In the genomic region with DNA sequence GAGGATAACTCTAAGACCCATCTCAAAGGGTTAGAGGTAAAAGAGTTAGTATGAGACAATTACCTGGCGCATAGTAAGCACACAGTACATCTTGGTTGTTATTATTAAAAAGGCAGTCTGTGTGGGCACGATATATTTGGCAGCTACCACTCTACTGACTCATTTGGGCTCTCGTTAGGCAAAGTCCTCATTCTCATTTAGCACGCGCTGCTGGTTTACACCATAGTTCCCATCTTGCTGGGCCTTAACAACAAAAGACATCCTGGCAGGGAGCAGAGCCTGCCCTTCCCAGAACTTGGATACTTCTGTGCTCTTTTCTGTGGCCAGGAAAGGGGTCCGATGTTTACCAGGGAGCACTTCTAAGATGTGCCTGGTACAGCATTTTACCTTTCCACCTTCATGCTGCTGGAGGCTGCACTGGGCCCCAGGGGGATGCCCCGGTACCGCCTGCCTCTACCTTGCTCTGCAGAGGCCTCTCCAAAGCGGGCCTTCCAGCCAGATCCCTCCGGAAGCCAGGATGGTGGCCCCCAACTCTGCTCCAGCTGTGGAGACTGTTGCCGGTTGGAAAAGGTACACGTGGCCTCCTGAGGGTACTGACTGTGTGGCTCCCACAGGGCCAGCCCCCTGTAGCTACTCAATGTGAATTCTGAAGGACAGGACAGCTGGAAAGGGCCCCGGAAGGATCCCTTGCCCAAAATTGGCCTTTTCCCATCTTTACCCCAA, we compare ENCODE assay signal across 16 cellular contexts. TPM values are rescaled to one million over a fixed set of nuclear protein-coding genes. Genes with fewer than 3 reads are reported as not detected.
DNase-seq lines count a peak whose midpoint lies in the region; ATAC-seq and TF ChIP-seq lines count a peak whose summit lies in the region.
"Had no signal": no experiment of that assay in that cellular context is flagged by ENCODE, and none has a peak within 500 bp of the region (broad histone marks: within the 10 kb centered on the region; RNA-seq: fewer than 3 reads in every experiment).

No MANE protein-coding gene starts in this region.

- H3K27me3 Mint-ChIP-seq in MCF 10A (ENCODE audit: insufficient read depth, unreplicated experiment) (no peaks in the 10 kb centered on the region), glutamatergic neuron (ENCODE audit: unreplicated experiment) (peaks cover 1% of the 10 kb centered on the region)

- H3K27me3 ChIP-seq in mammary epithelial cell (ENCODE audit: insufficient read depth, low read length), result no peaks in the 10 kb centered on the region
- H3K27me3 ChIP-seq in colonic mucosa, result no peaks in the 10 kb centered on the region
- no peaks in the 10 kb centered on the region for H3K27me3 ChIP-seq in osteoblast (ENCODE audit: insufficient read depth, low read length)

- 65% methylated on average over 12 of the region's 13 CpGs for WGBS in mammary epithelial cell (ENCODE audit: low coverage, missing lambda C conversion rate)

- H3K36me3 Mint-ChIP-seq in MCF 10A (ENCODE audit: insufficient read depth, unreplicated experiment), result no peaks in the 10 kb centered on the region
- H3K36me3 Mint-ChIP-seq in glutamatergic neuron (ENCODE audit: unreplicated experiment), result no peaks in the 10 kb centered on the region
- H3K36me3 Mint-ChIP-seq: naive B cell; stimulated activated effector memory CD8-positive, alpha-beta T cell treated with anti-CD3 and anti-CD28 coated beads, Interleukin-12 subunit alpha, Interleukin-12 subunit beta, amount 100 ng/mL, for 72 hours had no signal

- no peak for ATAC-seq in GM19023 (IDR thresholded peaks at IDR 0.05; ENCODE audit: unreplicated experiment)
- ATAC-seq: stimulated activated effector memory CD8-positive, alpha-beta T cell treated with anti-CD3 and anti-CD28 coated beads, Interleukin-12 subunit alpha, Interleukin-12 subunit beta, amount 100 ng/mL, for 72 hours had no signal

- H3K4me1 ChIP-seq in mammary epithelial cell (ENCODE audit: insufficient read depth, low read length) (no peaks in the 10 kb centered on the region), colonic mucosa (no peaks in the 10 kb centered on the region), osteoblast (ENCODE audit: insufficient read depth, low read length) (peaks cover 32% of the 10 kb centered on the region)

- dilution Hi-C loops in mammary epithelial cell (cut with HindIII; ENCODE audit: low sequenced_read_pairs), result no loop called here

- no peaks in the 10 kb centered on the region for H4K20me1 ChIP-seq in mammary epithelial cell (ENCODE audit: insufficient read depth, low read length)
- peaks cover 30% of the 10 kb centered on the region for H4K20me1 ChIP-seq in osteoblast (ENCODE audit: insufficient read depth, low read length)

- no peak overlapping the region for H3K4me2 ChIP-seq in mammary epithelial cell (ENCODE audit: insufficient read depth, low read depth, low read length)
- H3K4me2 ChIP-seq in osteoblast (ENCODE audit: insufficient read depth, low read length), result peak overlapping the region; percentile 49
- H3K4me2 ChIP-seq: A549 had no signal

- H3K4me1 Mint-ChIP-seq in MCF 10A (ENCODE audit: insufficient read depth, unreplicated experiment), result no peaks in the 10 kb centered on the region
- H3K4me1 Mint-ChIP-seq in glutamatergic neuron (ENCODE audit: low read depth, unreplicated experiment), result peaks cover 10% of the 10 kb centered on the region
- H3K4me1 Mint-ChIP-seq: naive B cell; stimulated activated effector memory CD8-positive, alpha-beta T cell treated with anti-CD3 and anti-CD28 coated beads, Interleukin-12 subunit alpha, Interleukin-12 subunit beta, amount 100 ng/mL, for 72 hours had no signal

- H3K36me3 ChIP-seq in mammary epithelial cell (ENCODE audit: insufficient read depth, low read length) (no peaks in the 10 kb centered on the region), colonic mucosa (no peaks in the 10 kb centered on the region), osteoblast (ENCODE audit: insufficient read depth, low read length) (no peaks in the 10 kb centered on the region)

- in situ Hi-C loops in mammary epithelial cell (cut with MboI; ENCODE audit: low sequenced_read_pairs in 2 of 2), result no loop called here

- no TSS peak for BruUV-seq in mammary epithelial cell (replicated peaks; lab: Mats Ljungman, UMichigan)
- BruUV-seq in MCF 10A (replicated peaks; lab: Mats Ljungman, UMichigan), result no TSS peak

- POLR2A ChIA-PET in MCF 10A (lab: Yijun Ruan, JAX), result no interaction called here

- no peak overlapping the region for H3K4me3 Mint-ChIP-seq in MCF 10A (ENCODE audit: unreplicated experiment)
- H3K4me3 Mint-ChIP-seq in glutamatergic neuron (ENCODE audit: unreplicated experiment), result no peak overlapping the region
- H3K4me3 Mint-ChIP-seq: naive B cell; stimulated activated effector memory CD8-positive, alpha-beta T cell treated with anti-CD3 and anti-CD28 coated beads, Interleukin-12 subunit alpha, Interleukin-12 subunit beta, amount 100 ng/mL, for 72 hours had no signal

- CTCF ChIA-PET in mammary epithelial cell (lab: Charles Lee; ENCODE audit: low non-redundant PET), result no interaction called here
- CTCF ChIA-PET in MCF 10A (lab: Yijun Ruan, JAX), result interaction anchor here (0.5 to 1.0 kb wide), 2 partner anchors 317 to 321 kb away, joined by 3 to 4 read pairs; no protein-coding TSS in a partner anchor

- H3K4me3 ChIP-seq in mammary epithelial cell (replicated peaks in 1 of 3; ENCODE audit: insufficient read depth in 1 of 3, low read depth in 2 of 3, low read length in 3 of 3) (no peak overlapping the region), colonic mucosa (no peak overlapping the region), osteoblast (ENCODE audit: insufficient read depth, low read length) (no peak overlapping the region)
- H3K4me3 ChIP-seq: A549 had no signal

- H3K9ac ChIP-seq in mammary epithelial cell (ENCODE audit: insufficient read depth, low read length) (no peak overlapping the region), colonic mucosa (ENCODE audit: low read depth in 2 of 2, low read length in 2 of 2) (no peak overlapping the region)

- H3K27ac Mint-ChIP-seq in MCF 10A (ENCODE audit: low read depth, unreplicated experiment) (no peak overlapping the region), glutamatergic neuron (ENCODE audit: unreplicated experiment) (no peak overlapping the region)
- H3K27ac Mint-ChIP-seq: naive B cell; stimulated activated effector memory CD8-positive, alpha-beta T cell treated with anti-CD3 and anti-CD28 coated beads, Interleukin-12 subunit alpha, Interleukin-12 subunit beta, amount 100 ng/mL, for 72 hours had no signal

- intact Hi-C loops in mammary epithelial cell (cut with micrococcal nuclease), result no loop called here
- intact Hi-C loops in MCF 10A (cut with micrococcal nuclease), result no loop called here
- intact Hi-C loops in colonic mucosa (cut with DNase I), result no loop called here

- H3K9me3 ChIP-seq in mammary epithelial cell (replicated peaks; ENCODE audit: insufficient read depth, low read length), result no peaks in the 10 kb centered on the region
- H3K9me3 ChIP-seq in colonic mucosa, result no peaks in the 10 kb centered on the region
- no peaks in the 10 kb centered on the region for H3K9me3 ChIP-seq in osteoblast (ENCODE audit: low read depth, low read length)
- H3K9me3 ChIP-seq: A549 had no signal

- no peak overlapping the region for H3K27ac ChIP-seq in mammary epithelial cell (ENCODE audit: insufficient read depth, low read depth, low read length)
- H3K27ac ChIP-seq in colonic mucosa, result no peak overlapping the region
- peak overlapping the region; percentile 77 for H3K27ac ChIP-seq in osteoblast (ENCODE audit: low read depth, low read length)

- TF ChIP-seq CTCF in mammary epithelial cell (conservative IDR thresholded peaks at IDR 0.05 in 1 of 2, IDR thresholded peaks at IDR 0.05 in 1 of 2; ENCODE audit: extremely low read depth in 1 of 2, insufficient read depth in 1 of 2, low read depth in 1 of 2, low read length in 2 of 2), result no peak
- TF ChIP-seq CTCF in MCF 10A (IDR thresholded peaks at IDR 0.05; ENCODE audit: unreplicated experiment), result no peak
- no peak for TF ChIP-seq CTCF in colonic mucosa (IDR thresholded peaks at IDR 0.05)
- TF ChIP-seq CTCF in osteoblast (IDR thresholded peaks at IDR 0.05; ENCODE audit: extremely low read depth, low read depth, low read length), result no peak
- no peak for TF ChIP-seq CTCF in glutamatergic neuron (IDR thresholded peaks at IDR 0.05; ENCODE audit: partially characterized antibody, unreplicated experiment)

- H3K9me3 Mint-ChIP-seq in MCF 10A (ENCODE audit: unreplicated experiment) (no peaks in the 10 kb centered on the region), glutamatergic neuron (ENCODE audit: unreplicated experiment) (peaks cover 2% of the 10 kb centered on the region)
- H3K9me3 Mint-ChIP-seq: stimulated activated effector memory CD8-positive, alpha-beta T cell treated with anti-CD3 and anti-CD28 coated beads, Interleukin-12 subunit alpha, Interleukin-12 subunit beta, amount 100 ng/mL, for 72 hours had no signal

- H3K79me2 ChIP-seq in mammary epithelial cell (ENCODE audit: insufficient read depth, low read length) (no peaks in the 10 kb centered on the region), osteoblast (ENCODE audit: insufficient read depth, low read length) (peaks cover 85% of the 10 kb centered on the region)

- DNase-seq in mammary epithelial cell, result peak; percentile 9
- DNase-seq in MCF 10A (ENCODE audit: unreplicated experiment), result no peak
- DNase-seq in colonic mucosa, result peak; percentile 12
- DNase-seq in osteoblast (ENCODE audit: insufficient read length, low spot score, missing footprints), result peak; percentile 94
- DNase-seq in medulla oblongata (ENCODE audit: extremely low spot score), result no peak
- no peak for DNase-seq in DMS79 treated with DMSO at 0.1 percent for 48 hours (lab: John Stamatoyannopoulos, UW)
- DNase-seq in glutamatergic neuron, result no peak
- DNase-seq: activated CD4-positive, alpha-beta T cell treated with anti-CD3 and anti-CD28 coated beads, Interleukin-2, amount 50 U/mL, for 48 hours; activated naive CD4-positive, alpha-beta T cell; naive B cell; NCI-H2107; SHP77; stimulated activated CD4-positive, alpha-beta T cell treated with anti-CD3 and anti-CD28 coated beads, Interleukin-4, amount 100 ng/mL, for 4 hours had no signal

- no peak overlapping the region for H2AFZ ChIP-seq in mammary epithelial cell (ENCODE audit: low read depth, low read length)
- H2AFZ ChIP-seq in osteoblast (ENCODE audit: low read length), result peak overlapping the region; percentile 39

RNA-seq across cellular contexts. Expression of gene GLI2, which starts 15.0 kb away (rescaled TPM):
- under 1 TPM in 1 of 2 donors, not detected in 1; under 0.01 TPM for total RNA-seq in mammary epithelial cell
- polyA plus RNA-seq in mammary epithelial cell, result 0.01 TPM
- polyA minus RNA-seq in mammary epithelial cell, result not detected
- total RNA-seq in MCF 10A (2022), result 0.61 and 0.74 TPM in 2 replicates
- total RNA-seq in colonic mucosa, result 1 to 10 TPM; 1.3 to 2.0 TPM
- 3.8 and 10.1 TPM in 2 replicates for total RNA-seq in osteoblast
- 3.9 TPM for total RNA-seq in glutamatergic neuron (ENCODE audit: unreplicated experiment)

Comparison
In these comparisons a context has a peak if more than half of its experiments do, and no peak if none do; other contexts are left out.
1. DNase-seq: peak in mammary epithelial cell (single experiment), colonic mucosa (single experiment) and osteoblast (single experiment); none in MCF 10A (single experiment), medulla oblongata (single experiment), DMS79 treated with DMSO at 0.1 percent for 48 hours (single experiment) and glutamatergic neuron (single experiment).